In the genomic region with DNA sequence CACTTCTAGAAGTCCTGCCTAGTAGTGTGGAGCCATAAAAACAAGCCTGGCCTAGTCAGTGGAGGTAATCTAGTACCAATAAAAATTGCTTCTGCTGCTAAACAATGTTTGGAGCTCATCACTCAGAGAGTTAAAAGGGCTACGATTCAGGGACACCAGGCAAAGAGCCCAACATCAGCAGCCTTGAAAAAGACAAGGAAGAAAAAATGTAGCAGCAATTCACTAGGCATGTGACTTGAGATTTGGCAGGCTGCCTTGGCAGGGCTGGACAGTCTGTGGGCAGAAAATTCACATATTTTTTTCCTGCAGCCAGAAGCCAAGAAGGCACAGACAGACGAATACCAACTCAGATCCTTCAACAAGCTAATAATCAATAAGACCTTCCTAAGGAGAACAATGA, we compare ENCODE assay signal across 11 cellular contexts. TPM values are rescaled to one million over a fixed set of nuclear protein-coding genes. Genes with fewer than 3 reads are reported as not detected.
DNase-seq lines count a peak whose midpoint lies in the region; ATAC-seq and TF ChIP-seq lines count a peak whose summit lies in the region.
"Had no signal": no experiment of that assay in that cellular context is flagged by ENCODE, and none has a peak within 500 bp of the region (broad histone marks: within the 10 kb centered on the region; RNA-seq: fewer than 3 reads in every experiment).

No MANE protein-coding gene starts in this region.

- H3K4me1 ChIP-seq in thyroid gland = peaks cover 0 to 5% of the 10 kb centered on the region in 2 donors

- no peak overlapping the region for H3K4me3 ChIP-seq in thyroid gland (replicated peaks in 1 of 3)

- H3K9me3 ChIP-seq in thyroid gland = no peaks in the 10 kb centered on the region

- no peaks in the 10 kb centered on the region for H3K27me3 ChIP-seq in layer of hippocampus (ENCODE audit: control insufficient read depth, insufficient read depth, low read length)
- H3K27me3 ChIP-seq in thyroid gland = no peaks in the 10 kb centered on the region

- H3K36me3 ChIP-seq in thyroid gland = no peaks in the 10 kb centered on the region

- peak overlapping the region; percentile 81 for H3K27ac ChIP-seq in layer of hippocampus (ENCODE audit: low read depth, low read length)
- H3K27ac ChIP-seq in thyroid gland = no peak overlapping the region

- peak; percentile 2 for DNase-seq in NCI-H2029 (lab: John Stamatoyannopoulos, UW)
- DNase-seq in NCI-H2029 treated with DMSO at 0.1 percent for 48 hours (lab: John Stamatoyannopoulos, UW) = no peak
- DNase-seq in dedifferentiated amniotic fluid mesenchymal stem cell (ENCODE audit: extremely low spot score) = peak; percentile 46
- DNase-seq in thyroid gland = peak; percentile 77 to 91
- no peak for DNase-seq in glomerular visceral epithelial cell (ENCODE audit: extremely low spot score)
- no peak for DNase-seq in SIG-M5 (lab: John Stamatoyannopoulos, UW)
- DNase-seq: 8988T; activated naive CD8-positive, alpha-beta T cell treated with anti-CD3 and anti-CD28 coated beads, Interleukin-2, amount 50 U/mL, for 24 hours had no signal

- intact Hi-C loops in thyroid gland (cut with DNase I) = no loop called here

- WGBS in thyroid gland, 2 donors = 4 to 13% methylated on average over 2 of the region's 2 CpGs

- TF ChIP-seq CTCF in thyroid gland (IDR thresholded peaks at IDR 0.05) = no peak

- TF ChIP-seq POLR2A in thyroid gland (IDR thresholded peaks at IDR 0.05) = no peak

- ATAC-seq in HG02588 (IDR thresholded peaks at IDR 0.05; ENCODE audit: unreplicated experiment) = no peak
- ATAC-seq: activated naive CD8-positive, alpha-beta T cell treated with anti-CD3 and anti-CD28 coated beads, Interleukin-2, amount 50 U/mL, for 24 hours; Panc1 had no signal

RNA-seq across cellular contexts. Expression of a gene that starts 47.2 kb away (rescaled TPM):
- total RNA-seq in thyroid gland = 1 to 10 TPM in 1 of 4 donors, under 1 TPM in 3; 0.29 to 1.4 (median 0.75) TPM

Comparison
In these comparisons a context has a peak if more than half of its experiments do, and no peak if none do; other contexts are left out.
1. DNase-seq: peak in NCI-H2029 (single experiment), dedifferentiated amniotic fluid mesenchymal stem cell (single experiment) and thyroid gland (2 of 2); none in NCI-H2029 treated with DMSO at 0.1 percent for 48 hours (single experiment), glomerular visceral epithelial cell (single experiment) and SIG-M5 (single experiment).